ENCODE assay signal across 8 cellular contexts in the genomic region with DNA sequence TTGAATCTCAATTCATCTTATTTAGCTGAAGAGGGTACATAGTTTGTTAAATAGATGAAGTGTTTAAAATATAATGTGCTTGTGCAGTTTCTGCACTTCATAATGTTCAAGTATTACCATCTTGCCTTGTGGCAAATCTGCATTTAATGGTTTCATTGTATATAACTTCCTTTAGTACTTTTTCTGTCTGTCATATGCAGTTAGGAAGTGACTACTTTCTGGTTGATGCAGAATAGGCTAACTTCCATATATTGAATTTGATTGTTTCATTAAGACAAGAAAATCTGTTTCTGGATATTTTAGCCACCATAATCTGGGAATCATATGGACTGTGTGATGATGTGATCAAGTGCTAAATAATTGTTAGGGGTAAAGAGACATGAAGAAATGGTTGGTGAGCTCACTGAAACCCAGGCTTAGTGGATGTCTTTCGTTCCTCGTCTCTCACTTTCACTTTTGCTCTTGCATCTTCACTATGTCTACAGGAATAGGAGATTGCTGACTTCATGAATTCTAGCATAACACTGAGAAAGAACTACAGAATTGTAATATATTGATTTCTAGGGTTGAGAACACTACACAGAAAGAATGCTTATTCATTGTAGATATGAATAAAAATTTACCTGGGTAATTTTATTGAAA. TPM values are rescaled to one million over a fixed set of nuclear protein-coding genes. Genes with fewer than 3 reads are reported as not detected.
A peak's percentile ranks its signal among the peaks of the same experiment; 100 is the strongest.
DNase-seq lines count a peak whose midpoint lies in the region; ATAC-seq, FAIRE-seq and TF ChIP-seq lines count a peak whose summit lies in the region.

No MANE protein-coding gene starts in this region.

- TF ChIP-seq CTCF in GM13976 (IDR thresholded peaks at IDR 0.05; ENCODE audit: borderline replicate concordance, control extremely low read depth, extremely low read depth, insufficient read depth, missing control alignments) (no peak), OCI-LY1 (IDR thresholded peaks at IDR 0.05; ENCODE audit: low read length) (no peak), progenitor cell of endocrine pancreas (IDR thresholded peaks at IDR 0.05; ENCODE audit: unreplicated experiment) (no peak)

- no peaks in the 10 kb centered on the region for H3K9me3 ChIP-seq in OCI-LY1 (ENCODE audit: low read length)

- H3K27me3 Mint-ChIP-seq in progenitor cell of endocrine pancreas: peaks cover 31% of the 10 kb centered on the region

- peak; percentile 57 for ATAC-seq in HG02610 (IDR thresholded peaks at IDR 0.05; ENCODE audit: unreplicated experiment)
- ATAC-seq in GM21526 (IDR thresholded peaks at IDR 0.05; ENCODE audit: low FRiP score, unreplicated experiment): no peak

- H3K27ac ChIP-seq in OCI-LY1 (ENCODE audit: low read depth, low read length, poor library complexity, severe bottlenecking): peak overlapping the region; percentile 20

- peak overlapping the region; percentile 40 for H3K9ac ChIP-seq in OCI-LY1 (ENCODE audit: low read length)

- H2AFZ ChIP-seq in OCI-LY1 (ENCODE audit: low read length): peak overlapping the region; percentile 89

- peak overlapping the region; percentile 73 for H3K4me2 ChIP-seq in OCI-LY1 (ENCODE audit: low read length)

- no peak for FAIRE-seq in HTR-8/SVneo (lab: Jason Lieb, UNC)

- H3K36me3 Mint-ChIP-seq in progenitor cell of endocrine pancreas (ENCODE audit: insufficient read depth): no peaks in the 10 kb centered on the region

- H3K4me1 Mint-ChIP-seq in progenitor cell of endocrine pancreas (ENCODE audit: low read depth): peaks cover 15% of the 10 kb centered on the region

- H3K27ac Mint-ChIP-seq in progenitor cell of endocrine pancreas: no peak overlapping the region

- H3K9me3 Mint-ChIP-seq in progenitor cell of endocrine pancreas (ENCODE audit: low read depth): no peaks in the 10 kb centered on the region

- H3K27me3 ChIP-seq in OCI-LY1 (ENCODE audit: insufficient read depth, low read length): no peaks in the 10 kb centered on the region

- no peak overlapping the region for H3K4me3 Mint-ChIP-seq in progenitor cell of endocrine pancreas (ENCODE audit: low read depth)

- H3K36me3 ChIP-seq in OCI-LY1 (ENCODE audit: insufficient read depth, low read length): no peaks in the 10 kb centered on the region

- in situ Hi-C loops in GM13976 (cut with MboI; ENCODE audit: low sequenced_read_pairs, unreplicated experiment): no loop called here

- H3K79me2 ChIP-seq in OCI-LY1 (ENCODE audit: insufficient read depth, low read length): no peaks in the 10 kb centered on the region

- H3F3A ChIP-seq in OCI-LY1 (ENCODE audit: insufficient read depth, low read length): no peaks in the 10 kb centered on the region

- peaks cover 38% of the 10 kb centered on the region for H3K4me1 ChIP-seq in OCI-LY1 (ENCODE audit: insufficient read depth, low read length, severe bottlenecking)

- H3K9me2 ChIP-seq in OCI-LY1 (ENCODE audit: low read depth, low read length): no peaks in the 10 kb centered on the region

- H3K4me3 ChIP-seq in OCI-LY1 (ENCODE audit: low read depth, low read length, poor library complexity, severe bottlenecking): peak overlapping the region; percentile 50

- DNase-seq in GM13976 (ENCODE audit: low spot score): peak; percentile 38
- peak; percentile 62 for DNase-seq in fibroblast of peridontal ligament (ENCODE audit: extremely low read depth)
- DNase-seq in progenitor cell of endocrine pancreas (ENCODE audit: low spot score, unreplicated experiment): no peak
- DNase-seq in stimulated activated CD4-positive, alpha-beta T cell treated with anti-CD3 and anti-CD28 coated beads, Interleukin-12 subunit alpha, Interleukin-12 subunit beta, amount 100 ng/mL, for 4 hours: no peak
- no peak for DNase-seq in HTR-8/SVneo (ENCODE audit: insufficient read length, low spot score)

- no peaks in the 10 kb centered on the region for H4K20me1 ChIP-seq in OCI-LY1 (ENCODE audit: insufficient read depth, low read length)

RNA-seq across cellular contexts. Expression of gene MNS1, which starts 3.5 kb away (rescaled TPM):
- total RNA-seq in progenitor cell of endocrine pancreas: 4.5 and 4.8 TPM in 2 replicates

Comparison
In these comparisons a context has a peak if more than half of its experiments do, and no peak if none do; other contexts are left out.
1. DNase-seq: peak in GM13976 (single experiment) and fibroblast of peridontal ligament (single experiment); none in progenitor cell of endocrine pancreas (single experiment), stimulated activated CD4-positive, alpha-beta T cell treated with anti-CD3 and anti-CD28 coated beads, Interleukin-12 subunit alpha, Interleukin-12 subunit beta, amount 100 ng/mL, for 4 hours (single experiment) and HTR-8/SVneo (single experiment).